1 cellular context compared by ENCODE assay signal in genomic region chr7:116776046-116776445, GRCh38.
TF ChIP-seq lines count a peak whose summit lies in the region.

No MANE protein-coding gene starts in this region.

TF ChIP-seq in SK-N-SH, 30 proteins besides CTCF, POLR2A, EP300 and RAD21 (continued from another document):
- TF ChIP-seq MAX (IDR thresholded peaks at IDR 0.05; ENCODE audit: low read depth) (no peak), MXI1 (IDR thresholded peaks at IDR 0.05; ENCODE audit: low read depth, low read length) (no peak), ELF1 (IDR thresholded peaks at IDR 0.05) (no peak), TCF12 (IDR thresholded peaks at IDR 0.05) (no peak), RFX5 (IDR thresholded peaks at IDR 0.05; ENCODE audit: low read length) (no peak), FOSL2 (IDR thresholded peaks at IDR 0.05; ENCODE audit: borderline replicate concordance, low read depth) (no peak), RCOR1 (IDR thresholded peaks at IDR 0.05; ENCODE audit: low read length) (no peak), NRF1 (IDR thresholded peaks at IDR 0.05; ENCODE audit: low read depth, low read length) (no peak), GATA2 (CRISPR knock-in tag; IDR thresholded peaks at IDR 0.05) (no peak), MEF2A (IDR thresholded peaks at IDR 0.05; ENCODE audit: borderline replicate concordance, low read depth) (no peak), PBX3 (IDR thresholded peaks at IDR 0.05) (no peak), SIN3A (IDR thresholded peaks at IDR 0.05; ENCODE audit: borderline replicate concordance, low read depth, low read length) (no peak)
- TF ChIP-seq, protein P1, sequence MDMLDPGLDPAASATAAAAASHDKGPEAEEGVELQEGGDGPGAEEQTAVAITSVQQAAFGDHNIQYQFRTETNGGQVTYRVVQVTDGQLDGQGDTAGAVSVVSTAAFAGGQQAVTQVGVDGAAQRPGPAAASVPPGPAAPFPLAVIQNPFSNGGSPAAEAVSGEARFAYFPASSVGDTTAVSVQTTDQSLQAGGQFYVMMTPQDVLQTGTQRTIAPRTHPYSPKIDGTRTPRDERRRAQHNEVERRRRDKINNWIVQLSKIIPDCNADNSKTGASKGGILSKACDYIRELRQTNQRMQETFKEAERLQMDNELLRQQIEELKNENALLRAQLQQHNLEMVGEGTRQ (IDR thresholded peaks at IDR 0.05; ENCODE audit: borderline replicate concordance, low read depth, low read length) = no peak
